ENCODE assay signal across 33 cellular contexts in the genomic region with DNA sequence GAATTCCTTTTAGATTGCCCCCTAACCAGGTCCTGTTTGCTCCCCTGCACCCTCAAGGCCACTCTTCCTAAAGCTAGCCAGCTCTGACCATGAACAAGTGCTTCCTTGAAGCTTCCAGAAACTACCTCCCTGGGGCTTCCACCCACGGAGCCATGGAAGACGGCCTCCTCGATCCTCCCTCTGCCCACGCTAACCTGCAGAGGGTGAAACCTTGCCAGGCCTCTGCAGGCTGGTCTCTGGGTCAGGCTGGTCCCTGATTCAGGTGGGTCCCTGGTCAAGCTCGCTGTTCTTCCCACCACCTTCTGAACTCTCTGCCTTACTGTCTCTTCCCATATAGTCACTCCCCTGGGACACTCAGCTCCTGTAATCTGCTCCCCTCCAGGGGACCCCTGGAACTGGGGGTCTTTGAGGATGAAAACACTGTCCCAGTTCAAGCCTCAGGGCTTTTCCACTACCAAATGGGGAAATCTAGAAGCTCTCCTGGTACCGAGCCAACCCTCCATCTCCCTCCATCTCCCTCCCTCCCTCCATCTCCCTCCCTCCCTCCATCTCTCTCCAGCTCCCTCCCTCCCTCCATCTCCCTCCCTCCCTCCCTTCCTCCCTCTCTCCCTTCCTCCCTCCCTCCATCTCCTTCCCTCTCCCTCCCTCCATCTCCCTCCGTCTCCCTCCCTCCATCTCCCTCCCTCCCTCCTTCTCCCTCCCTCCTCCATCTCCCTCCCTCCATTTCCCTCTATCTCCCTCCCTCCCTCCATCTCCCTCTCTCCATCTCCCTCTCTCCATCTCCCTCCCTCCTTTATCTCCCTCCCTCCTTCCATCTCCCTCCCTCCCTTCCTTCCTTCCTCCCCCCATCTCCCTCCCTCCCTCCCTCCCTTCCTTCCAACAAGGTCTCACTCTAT. TPM values are rescaled to one million over a fixed set of nuclear protein-coding genes. Genes with fewer than 3 reads are reported as not detected.
"Had no signal": no experiment of that assay in that cellular context is flagged by ENCODE, and none has a peak within 500 bp of the region (broad histone marks: within the 10 kb centered on the region; RNA-seq: fewer than 3 reads in every experiment).

No MANE protein-coding gene starts in this region.

- H3K9ac ChIP-seq: parathyroid adenoma had no signal

- DNase-seq: activated B cell treated with CpG ODN at 0.5 μM for 24 hours; activated CD4-positive, alpha-beta T cell treated with anti-CD3 and anti-CD28 coated beads, Interleukin-2, amount 50 U/mL, for 1 hour; activated CD8-positive, alpha-beta memory T cell treated with anti-CD3 and anti-CD28 coated beads, Interleukin-2, amount 10 ng/mL, durations not matched to agents 7 days and 5 days; activated CD8-positive, alpha-beta T cell treated with anti-CD3 and anti-CD28 coated beads, Interleukin-2, amount 10 ng/mL, durations not matched to agents 7 days and 5 days; activated naive CD4-positive, alpha-beta T cell treated with Interleukin-2 at 50 U/mL for 16 hours; activated naive CD8-positive, alpha-beta T cell treated with anti-CD3 and anti-CD28 coated beads for 36 hours; activated T-cell treated with anti-CD3 and anti-CD28 coated beads, Interleukin-2, amount 50 U/mL, for 48 hours; cerebellar nuclear complex; dorsolateral prefrontal cortex; effector memory CD4-positive, alpha-beta T cell; erythroblast; hippocampal formation; immature natural killer cell; kidney; left colon; midbrain; naive thymus-derived CD4-positive, alpha-beta T cell; nucleus accumbens; psoas muscle; right cardiac atrium; spleen; stimulated activated naive CD4-positive, alpha-beta T cell; T-helper 1 cell; transverse colon had no signal

- H3K27me3 ChIP-seq: adrenal gland had no signal

- H3K4me3 ChIP-seq: adrenal gland, ascending aorta, cardiac muscle cell, coronary artery, dorsolateral prefrontal cortex, psoas muscle, spleen, transverse colon had no signal

- H3K4me1 ChIP-seq: psoas muscle had no signal

- H3K36me3 Mint-ChIP-seq: activated CD8-positive, alpha-beta memory T cell treated with anti-CD3 and anti-CD28 coated beads, Interleukin-2, amount 10 ng/mL, durations not matched to agents 7 days and 5 days; activated naive CD8-positive, alpha-beta T cell treated with anti-CD3 and anti-CD28 coated beads for 36 hours; brain; immature natural killer cell; naive thymus-derived CD4-positive, alpha-beta T cell had no signal

- H3K4me3 Mint-ChIP-seq: activated B cell treated with CpG ODN at 0.5 μM for 24 hours; activated CD8-positive, alpha-beta memory T cell treated with anti-CD3 and anti-CD28 coated beads, Interleukin-2, amount 10 ng/mL, durations not matched to agents 7 days and 5 days; activated CD8-positive, alpha-beta T cell treated with anti-CD3 and anti-CD28 coated beads, Interleukin-2, amount 10 ng/mL, durations not matched to agents 7 days and 5 days; activated naive CD8-positive, alpha-beta T cell treated with anti-CD3 and anti-CD28 coated beads for 36 hours; immature natural killer cell; T-helper 2 cell treated with Interferon-gamma antibody and Interleukin-4, amounts not matched to agents 5 μg/mL and 100 μg/mL, for 36 hours had no signal

- FAIRE-seq: kidney had no signal

- H3K9me3 ChIP-seq: adrenal gland, ascending aorta, gastroesophageal sphincter, psoas muscle, spleen, transverse colon had no signal

- H2AFZ ChIP-seq: parathyroid adenoma had no signal

- H3K27ac Mint-ChIP-seq: activated B cell treated with CpG ODN at 0.5 μM for 24 hours; activated CD8-positive, alpha-beta memory T cell treated with anti-CD3 and anti-CD28 coated beads, Interleukin-2, amount 10 ng/mL, durations not matched to agents 7 days and 5 days; activated CD8-positive, alpha-beta T cell treated with anti-CD3 and anti-CD28 coated beads, Interleukin-2, amount 10 ng/mL, durations not matched to agents 7 days and 5 days; activated naive CD8-positive, alpha-beta T cell treated with anti-CD3 and anti-CD28 coated beads for 36 hours; brain; immature natural killer cell; naive thymus-derived CD4-positive, alpha-beta T cell; T-helper 2 cell treated with Interferon-gamma antibody and Interleukin-4, amounts not matched to agents 5 μg/mL and 100 μg/mL, for 36 hours had no signal

- H3K36me3 ChIP-seq: adrenal gland, ascending aorta, cardiac muscle cell, gastroesophageal sphincter, spleen, transverse colon had no signal

- H3K9me3 Mint-ChIP-seq: activated B cell treated with CpG ODN at 0.5 μM for 24 hours; activated naive CD8-positive, alpha-beta T cell treated with anti-CD3 and anti-CD28 coated beads for 36 hours; brain; naive thymus-derived CD4-positive, alpha-beta T cell; T-helper 2 cell treated with Interferon-gamma antibody and Interleukin-4, amounts not matched to agents 5 μg/mL and 100 μg/mL, for 36 hours had no signal

- H3K79me2 ChIP-seq: parathyroid adenoma had no signal

- ATAC-seq: activated CD8-positive, alpha-beta memory T cell treated with anti-CD3 and anti-CD28 coated beads, Interleukin-2, amount 10 ng/mL, durations not matched to agents 7 days and 5 days; activated CD8-positive, alpha-beta T cell treated with anti-CD3 and anti-CD28 coated beads, Interleukin-2, amount 10 ng/mL, durations not matched to agents 7 days and 5 days; gastroesophageal sphincter; left colon; naive thymus-derived CD4-positive, alpha-beta T cell; right cardiac atrium had no signal

- H3K27ac ChIP-seq: ascending aorta, cardiac muscle cell, coronary artery, dorsolateral prefrontal cortex, gastroesophageal sphincter, parathyroid adenoma, psoas muscle, spleen, transverse colon had no signal

- H3K4me1 Mint-ChIP-seq: activated CD8-positive, alpha-beta memory T cell treated with anti-CD3 and anti-CD28 coated beads, Interleukin-2, amount 10 ng/mL, durations not matched to agents 7 days and 5 days had no signal

RNA-seq across cellular contexts. Expression of a gene that starts 2.9 kb away (rescaled TPM):
- total RNA-seq: activated B cell treated with CpG ODN at 0.5 μM for 24 hours; activated CD8-positive, alpha-beta memory T cell treated with anti-CD3 and anti-CD28 coated beads, Interleukin-2, amount 10 ng/mL, durations not matched to agents 7 days and 5 days; activated CD8-positive, alpha-beta T cell treated with anti-CD3 and anti-CD28 coated beads, Interleukin-2, amount 10 ng/mL, durations not matched to agents 7 days and 5 days; activated naive CD8-positive, alpha-beta T cell treated with anti-CD3 and anti-CD28 coated beads for 36 hours; naive thymus-derived CD4-positive, alpha-beta T cell; temporal lobe had no signal
- polyA plus RNA-seq: immature natural killer cell; naive thymus-derived CD4-positive, alpha-beta T cell had no signal

RNA-seq across cellular contexts. Expression of a gene that starts 46.2 kb away (rescaled TPM):
- total RNA-seq: activated CD8-positive, alpha-beta memory T cell treated with anti-CD3 and anti-CD28 coated beads, Interleukin-2, amount 10 ng/mL, durations not matched to agents 7 days and 5 days had no signal
- polyA plus RNA-seq: naive thymus-derived CD4-positive, alpha-beta T cell had no signal
